Comparison of ENCODE assay signal across 8 cellular contexts in the genomic region with DNA sequence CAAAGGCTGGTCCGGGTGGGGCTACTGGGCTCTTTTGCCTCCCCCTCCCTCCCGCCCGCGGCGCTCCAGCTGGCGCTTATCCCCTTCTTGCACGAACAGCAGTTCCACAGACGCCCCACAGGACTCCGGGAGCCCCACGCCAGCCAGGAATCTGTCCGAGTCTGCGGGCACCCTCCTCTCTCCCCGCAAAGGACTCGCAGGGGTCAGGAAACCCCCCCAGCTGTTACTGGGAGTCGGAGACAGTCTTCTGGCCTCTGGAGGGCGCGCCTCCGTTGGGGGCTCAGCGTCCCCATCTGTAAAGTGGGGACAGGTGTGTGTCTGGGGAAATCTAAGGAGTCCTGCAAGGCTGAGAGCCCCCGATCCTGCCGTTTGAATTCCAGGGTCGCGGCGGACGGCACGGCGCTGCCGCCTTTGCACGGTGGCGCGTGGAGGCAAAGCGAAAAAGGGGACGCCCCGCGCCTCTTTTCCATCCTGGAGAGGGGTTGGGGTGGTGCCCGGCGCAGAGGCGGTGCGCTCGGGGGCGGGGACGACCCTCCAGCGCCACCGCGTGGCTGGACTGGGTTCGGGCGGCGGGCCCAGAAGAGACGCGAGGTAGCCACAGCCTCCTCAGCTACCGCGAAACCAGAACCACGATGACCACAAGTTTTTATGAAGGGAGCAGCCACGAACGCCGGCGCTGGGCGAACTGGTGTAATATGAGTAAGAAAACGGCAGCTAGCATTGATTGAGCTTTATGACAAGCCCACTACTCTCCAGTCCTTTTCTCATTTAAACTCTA. TPM values are rescaled to one million over a fixed set of nuclear protein-coding genes. Genes with fewer than 3 reads are reported as not detected.
DNase-seq lines count a peak whose midpoint lies in the region; ATAC-seq and TF ChIP-seq lines count a peak whose summit lies in the region.

No MANE protein-coding gene starts in this region.

- in situ Hi-C loops in SK-MEL-5 (cut with HindIII; ENCODE audit: low pct_unique_long_range_greater_than_20kb, low sequenced_read_pairs), result no loop called here

- H3K27ac Mint-ChIP-seq in activated naive CD4-positive, alpha-beta T cell treated with anti-CD3 and anti-CD28 coated beads for 36 hours, result no peak overlapping the region

- H3K9me3 Mint-ChIP-seq in activated naive CD4-positive, alpha-beta T cell treated with anti-CD3 and anti-CD28 coated beads for 36 hours, result no peaks in the 10 kb centered on the region

- H2AFZ ChIP-seq in osteoblast (ENCODE audit: low read length), result peak overlapping the region; percentile 83

- CTCF ChIA-PET in activated naive CD4-positive, alpha-beta T cell treated with anti-CD3 and anti-CD28 coated beads for 36 hours (lab: Charles Lee), result interaction anchor here (0.5 to 10.8 kb wide), 34 partner anchors 10 to 1521 kb away, joined by 3 to 283 read pairs (median 4); a partner anchor contains a TSS

- peaks cover 44% of the 10 kb centered on the region for H3K4me1 ChIP-seq in osteoblast (ENCODE audit: insufficient read depth, low read length)

- no peaks in the 10 kb centered on the region for H3K27me3 Mint-ChIP-seq in activated naive CD4-positive, alpha-beta T cell treated with anti-CD3 and anti-CD28 coated beads for 36 hours (ENCODE audit: low read depth)

- intact Hi-C loops in activated naive CD4-positive, alpha-beta T cell treated with anti-CD3 and anti-CD28 coated beads for 36 hours (cut with micrococcal nuclease), result loop anchor here (1.0 kb wide), 5 partner anchors 26 to 211 kb away; a partner anchor contains a TSS
- intact Hi-C loops in head of caudate nucleus (cut with DNase I), result loop anchor here (1.0 to 10.0 kb wide), 2 partner anchors 63 to 132 kb away; a partner anchor contains a TSS

- H3K79me2 ChIP-seq in osteoblast (ENCODE audit: insufficient read depth, low read length), result no peaks in the 10 kb centered on the region

- no peaks in the 10 kb centered on the region for H3K9me3 ChIP-seq in osteoblast (ENCODE audit: low read depth, low read length)

- peak overlapping the region; percentile 58 for H3K4me2 ChIP-seq in osteoblast (ENCODE audit: insufficient read depth, low read length)

- peak overlapping the region; percentile 31 for H3K27ac ChIP-seq in osteoblast (ENCODE audit: low read depth, low read length)
- peak overlapping the region; percentile 34 for H3K27ac ChIP-seq in temporal lobe (ENCODE audit: low read depth, low read length)

- no peaks in the 10 kb centered on the region for H3K27me3 ChIP-seq in osteoblast (ENCODE audit: insufficient read depth, low read length)

- no peaks in the 10 kb centered on the region for H3K36me3 ChIP-seq in osteoblast (ENCODE audit: insufficient read depth, low read length)

- peak overlapping the region; percentile 81 for H3K4me3 ChIP-seq in osteoblast (ENCODE audit: insufficient read depth, low read length)

- H4K20me1 ChIP-seq in osteoblast (ENCODE audit: insufficient read depth, low read length), result no peaks in the 10 kb centered on the region

- peak; percentile 95 for DNase-seq in D341Med (ENCODE audit: low spot score)
- peak; percentile 57 to 64 for DNase-seq in Kasumi-1 (lab: John Stamatoyannopoulos, UW)
- peak; percentile 70 for DNase-seq in SK-MEL-5 (ENCODE audit: low read depth, low spot score)
- peak; percentile 81 for DNase-seq in activated naive CD4-positive, alpha-beta T cell treated with anti-CD3 and anti-CD28 coated beads for 36 hours
- peak; percentile 60 to 95 (median 87) for DNase-seq in head of caudate nucleus
- DNase-seq in osteoblast (ENCODE audit: insufficient read length, low spot score, missing footprints), result peak; percentile 97

- ATAC-seq in GM21576 (IDR thresholded peaks at IDR 0.05; ENCODE audit: unreplicated experiment), result peak; percentile 90

- peak; percentile 80 for TF ChIP-seq CTCF in osteoblast (IDR thresholded peaks at IDR 0.05; ENCODE audit: extremely low read depth, low read depth, low read length)

- peak overlapping the region; percentile 70 for H3K4me3 Mint-ChIP-seq in activated naive CD4-positive, alpha-beta T cell treated with anti-CD3 and anti-CD28 coated beads for 36 hours

- H3K36me3 Mint-ChIP-seq in activated naive CD4-positive, alpha-beta T cell treated with anti-CD3 and anti-CD28 coated beads for 36 hours (ENCODE audit: low read depth), result no peaks in the 10 kb centered on the region

- H3K4me1 Mint-ChIP-seq in activated naive CD4-positive, alpha-beta T cell treated with anti-CD3 and anti-CD28 coated beads for 36 hours (ENCODE audit: low read depth), result peaks cover 3% of the 10 kb centered on the region

RNA-seq across cellular contexts. Expression of a gene that starts 2.8 kb away (rescaled TPM):
- total RNA-seq in SK-MEL-5 (2014; rRNA removed; shearing (Covaris generic)), result not detected in 2 replicates
- polyA plus RNA-seq in SK-MEL-5 (2015; cell fraction: cytosol; rRNA removed), result not detected in 2 replicates
- polyA plus RNA-seq in SK-MEL-5 (2015; cell fraction: nucleus; rRNA removed), result not detected in 2 replicates
- total RNA-seq in activated naive CD4-positive, alpha-beta T cell treated with anti-CD3 and anti-CD28 coated beads for 36 hours, result not detected
- 1.2 and 2.2 TPM in 2 replicates for total RNA-seq in osteoblast
- total RNA-seq in temporal lobe, result under 0.01 TPM

RNA-seq across cellular contexts. Expression of a gene that starts 24.4 kb away (rescaled TPM):
- 323 and 362 TPM in 2 replicates for total RNA-seq in SK-MEL-5 (2014; rRNA removed; shearing (Covaris generic))
- 262 and 270 TPM in 2 replicates for polyA plus RNA-seq in SK-MEL-5 (2015; cell fraction: cytosol; rRNA removed)
- 35.6 and 39.1 TPM in 2 replicates for polyA plus RNA-seq in SK-MEL-5 (2015; cell fraction: nucleus; rRNA removed)
- total RNA-seq in activated naive CD4-positive, alpha-beta T cell treated with anti-CD3 and anti-CD28 coated beads for 36 hours, result 100 to 1,000 TPM in 1 of 2 experiments, 10 to 100 TPM in 1; 96.4 to 101 TPM
- 253 and 262 TPM in 2 replicates for total RNA-seq in osteoblast
- 92.9 TPM for total RNA-seq in temporal lobe

RNA-seq across cellular contexts. Expression of a gene that starts 29.8 kb away (rescaled TPM):
- total RNA-seq in SK-MEL-5 (2014; rRNA removed; shearing (Covaris generic)), result 5.6 and 6.5 TPM in 2 replicates
- polyA plus RNA-seq in SK-MEL-5 (2015; cell fraction: cytosol; rRNA removed), result 4.6 and 6.1 TPM in 2 replicates
- 2.8 and 3.8 TPM in 2 replicates for polyA plus RNA-seq in SK-MEL-5 (2015; cell fraction: nucleus; rRNA removed)
- 1 to 10 TPM; 8.0 to 9.7 TPM for total RNA-seq in activated naive CD4-positive, alpha-beta T cell treated with anti-CD3 and anti-CD28 coated beads for 36 hours
- total RNA-seq in osteoblast, result 33.3 and 38.4 TPM in 2 replicates
- total RNA-seq in temporal lobe, result 3.9 TPM

Comparison
In these comparisons a context has a peak if more than half of its experiments do, and no peak if none do; other contexts are left out.
1. Peak in every context shown above with its lines: DNase-seq, ATAC-seq, H3K4me3 ChIP-seq and H3K27ac ChIP-seq.